13 cellular contexts compared by ENCODE assay signal in the genomic region with DNA sequence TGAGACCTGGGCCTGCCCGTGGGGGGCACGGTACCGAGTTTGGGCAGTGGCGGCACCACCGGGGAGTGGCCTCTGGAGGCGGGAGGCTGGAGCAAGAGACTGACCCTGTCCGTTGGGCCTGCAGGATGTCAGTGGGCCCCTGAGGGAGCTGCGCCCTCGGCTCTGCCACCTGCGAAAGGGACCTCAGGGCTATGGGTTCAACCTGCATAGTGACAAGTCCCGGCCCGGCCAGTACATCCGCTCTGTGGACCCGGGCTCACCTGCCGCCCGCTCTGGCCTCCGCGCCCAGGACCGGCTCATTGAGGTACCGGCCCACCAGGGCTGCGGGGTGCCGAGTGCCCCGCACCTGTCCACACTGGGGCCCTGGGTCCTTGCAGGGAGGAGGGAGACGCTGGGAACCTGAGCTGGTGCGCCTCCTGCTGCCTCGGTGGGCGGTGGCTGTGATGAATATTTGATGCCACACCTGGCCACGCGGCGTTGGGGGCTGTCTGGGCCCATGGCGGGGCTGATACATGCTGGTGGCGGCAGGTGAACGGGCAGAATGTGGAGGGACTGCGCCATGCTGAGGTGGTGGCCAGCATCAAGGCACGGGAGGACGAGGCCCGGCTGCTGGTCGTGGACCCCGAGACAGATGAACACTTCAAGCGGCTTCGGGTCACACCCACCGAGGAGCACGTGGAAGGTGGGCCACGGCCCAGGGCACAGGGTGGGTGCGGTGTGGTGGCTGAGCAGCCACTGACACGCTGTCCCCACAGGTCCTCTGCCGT. TPM values are rescaled to one million over a fixed set of nuclear protein-coding genes. Genes with fewer than 3 reads are reported as not detected.
DNase-seq lines count a peak whose midpoint lies in the region; ATAC-seq, FAIRE-seq and TF ChIP-seq lines count a peak whose summit lies in the region.
"Had no signal": no experiment of that assay in that cellular context is flagged by ENCODE, and none has a peak within 500 bp of the region (broad histone marks: within the 10 kb centered on the region; RNA-seq: fewer than 3 reads in every experiment).

No MANE protein-coding gene starts in this region.

- DNase-seq in breast epithelium (ENCODE audit: low spot score in 2 of 2) (no peak), mammary epithelial cell (no peak), fibroblast of lung (ENCODE audit: low read depth in 2 of 2) (no peak), pancreas (peak in 2 of 6 donors; percentile 29 to 69), urothelium cell line (ENCODE audit: low spot score) (no peak)
- no peak for DNase-seq in stimulated activated naive CD4-positive, alpha-beta T cell treated with Interleukin-2 at 50 U/mL for 16 hours (lab: John Stamatoyannopoulos, UW)
- DNase-seq: activated T-cell treated with anti-CD3 and anti-CD28 coated beads, Interleukin-2, amount 50 U/mL, for 72 hours; central memory CD4-positive, alpha-beta T cell; KBM-7 had no signal

- TF ChIP-seq POLR2A in breast epithelium (IDR thresholded peaks at IDR 0.05) = no peak

- TF ChIP-seq CTCF in breast epithelium (IDR thresholded peaks at IDR 0.05) = no peak
- no peak for TF ChIP-seq CTCF in mammary epithelial cell (conservative IDR thresholded peaks at IDR 0.05 in 1 of 2, IDR thresholded peaks at IDR 0.05 in 1 of 2; ENCODE audit: extremely low read depth in 1 of 2, insufficient read depth in 1 of 2, low read depth in 1 of 2, low read length in 2 of 2)
- TF ChIP-seq CTCF in fibroblast of lung (conservative IDR thresholded peaks at IDR 0.05 in 1 of 2, IDR thresholded peaks at IDR 0.05 in 1 of 2; ENCODE audit: low read depth in 1 of 2, low read length in 2 of 2) = no peak
- no peak for TF ChIP-seq CTCF in pancreas (IDR thresholded peaks at IDR 0.05)

- H3K4me3 ChIP-seq in breast epithelium (peak overlapping the region; percentile 29 to 63 (median 30)), mammary epithelial cell (replicated peaks in 1 of 3; ENCODE audit: insufficient read depth in 1 of 3, low read depth in 2 of 3, low read length in 3 of 3) (no peak overlapping the region), fibroblast of lung (replicated peaks in 1 of 4; ENCODE audit: control extremely low read depth in 1 of 4, insufficient read depth in 1 of 4, low read depth in 3 of 4, low read length in 4 of 4) (peak overlapping the region in 1 of 4 experiments; percentile 40), pancreas (no peak overlapping the region)

- 93% methylated on average over 40 of the region's 47 CpGs for WGBS in mammary epithelial cell (ENCODE audit: low coverage, missing lambda C conversion rate)
- WGBS in pancreas, 2 donors = 85 to 88% methylated on average over 44 to 47 of the region's 47 CpGs

- intact Hi-C loops in breast epithelium (cut with DNase I; ENCODE audit: low total_unique reads) (no loop called here), mammary epithelial cell (cut with micrococcal nuclease) (no loop called here), pancreas (cut with DNase I) (no loop called here)

- peaks cover 35 to 44% of the 10 kb centered on the region in 2 donors for H3K4me1 ChIP-seq in breast epithelium
- H3K4me1 ChIP-seq in mammary epithelial cell (ENCODE audit: insufficient read depth, low read length) = peaks cover 41% of the 10 kb centered on the region
- peaks cover 64% of the 10 kb centered on the region for H3K4me1 ChIP-seq in fibroblast of lung (ENCODE audit: control insufficient read depth, extremely low read depth, insufficient read depth, low read length)
- no peaks in the 10 kb centered on the region for H3K4me1 ChIP-seq in pancreas

- peak overlapping the region; percentile 92 to 93 for H3K27ac ChIP-seq in breast epithelium
- no peak overlapping the region for H3K27ac ChIP-seq in mammary epithelial cell (ENCODE audit: insufficient read depth, low read depth, low read length)
- H3K27ac ChIP-seq in fibroblast of lung (ENCODE audit: insufficient read depth, low read length) = peak overlapping the region; percentile 72
- H3K27ac ChIP-seq in pancreas = peak overlapping the region; percentile 51 to 84 (median 78)

- FAIRE-seq in pancreas (lab: Jason Lieb, UNC) (no peak), urothelium cell line (lab: Jason Lieb, UNC) (peak; percentile 13)
- FAIRE-seq: A204.1, frontal cortex had no signal

- no peaks in the 10 kb centered on the region for H3K9me3 ChIP-seq in breast epithelium
- H3K9me3 ChIP-seq in mammary epithelial cell (replicated peaks; ENCODE audit: insufficient read depth, low read length) = no peaks in the 10 kb centered on the region
- H3K9me3 ChIP-seq in fibroblast of lung (ENCODE audit: control insufficient read depth, insufficient read depth, low read depth, low read length) = no peaks in the 10 kb centered on the region
- H3K9me3 ChIP-seq in pancreas = no peaks in the 10 kb centered on the region

- H2AFZ ChIP-seq in mammary epithelial cell (ENCODE audit: low read depth, low read length) (no peak overlapping the region), fibroblast of lung (ENCODE audit: low read length) (no peak overlapping the region)

- H4K20me1 ChIP-seq in mammary epithelial cell (ENCODE audit: insufficient read depth, low read length) = no peaks in the 10 kb centered on the region
- no peaks in the 10 kb centered on the region for H4K20me1 ChIP-seq in fibroblast of lung (ENCODE audit: control insufficient read depth, extremely low read depth, insufficient read depth, low read length)

- ATAC-seq in pancreas (no peak), GM18498 (IDR thresholded peaks at IDR 0.05; ENCODE audit: unreplicated experiment) (no peak), HG03378 (IDR thresholded peaks at IDR 0.05; ENCODE audit: unreplicated experiment) (no peak)
- ATAC-seq: activated T-cell treated with anti-CD3 and anti-CD28 coated beads, Interleukin-2, amount 50 U/mL, for 72 hours had no signal

- CTCF ChIA-PET in mammary epithelial cell (lab: Charles Lee; ENCODE audit: low non-redundant PET) = no interaction called here

- no TSS peak for BruUV-seq in mammary epithelial cell (replicated peaks; lab: Mats Ljungman, UMichigan)

- in situ Hi-C loops in mammary epithelial cell (cut with MboI; ENCODE audit: low sequenced_read_pairs in 2 of 2) = no loop called here

- no peaks in the 10 kb centered on the region for H3K36me3 ChIP-seq in breast epithelium
- no peaks in the 10 kb centered on the region for H3K36me3 ChIP-seq in mammary epithelial cell (ENCODE audit: insufficient read depth, low read length)
- H3K36me3 ChIP-seq in fibroblast of lung (ENCODE audit: control insufficient read depth, insufficient read depth, low read length) = peaks cover 23% of the 10 kb centered on the region
- H3K36me3 ChIP-seq in pancreas = no peaks in the 10 kb centered on the region

- H3K9ac ChIP-seq in mammary epithelial cell (ENCODE audit: insufficient read depth, low read length) (no peak overlapping the region), fibroblast of lung (ENCODE audit: insufficient read depth, low read length) (peak overlapping the region; percentile 73)

- no peak overlapping the region for H3K4me2 ChIP-seq in mammary epithelial cell (ENCODE audit: insufficient read depth, low read depth, low read length)
- peak overlapping the region; percentile 76 for H3K4me2 ChIP-seq in fibroblast of lung (ENCODE audit: extremely low read depth, insufficient read depth, low read length)

- no peaks in the 10 kb centered on the region for H3K27me3 ChIP-seq in breast epithelium
- H3K27me3 ChIP-seq in mammary epithelial cell (ENCODE audit: insufficient read depth, low read length) = no peaks in the 10 kb centered on the region
- no peaks in the 10 kb centered on the region for H3K27me3 ChIP-seq in fibroblast of lung (ENCODE audit: control insufficient read depth, insufficient read depth, low read length)
- H3K27me3 ChIP-seq in pancreas = no peaks in the 10 kb centered on the region

- H3K79me2 ChIP-seq in mammary epithelial cell (ENCODE audit: insufficient read depth, low read length) = no peaks in the 10 kb centered on the region
- peaks cover 19% of the 10 kb centered on the region for H3K79me2 ChIP-seq in fibroblast of lung (ENCODE audit: control insufficient read depth, insufficient read depth, low read length)

- dilution Hi-C loops in mammary epithelial cell (cut with HindIII; ENCODE audit: low sequenced_read_pairs) = loop anchor here (5.0 to 10.0 kb wide), 8 partner anchors 34 to 468 kb away; partner anchors contain the start of genes CCNF and RNF151

RNA-seq across cellular contexts. Expression of gene NHERF2, which starts 9.7 kb away (rescaled TPM):
- total RNA-seq in breast epithelium (10 to 100 TPM; 31.5 to 58.3 (median 38.9) TPM), mammary epithelial cell (10 to 100 TPM in 1 of 2 donors, 1 to 10 TPM in 1; 8.3 to 19.0 TPM), fibroblast of lung (16.9 and 21.5 TPM in 2 replicates), pancreas (10 to 100 TPM; 14.7 to 28.9 (median 23.0) TPM)
- polyA plus RNA-seq in mammary epithelial cell (9.5 TPM), fibroblast of lung (30.7 and 38.0 TPM in 2 replicates), pancreas (100 to 1,000 TPM in 1 of 2 donors, 10 to 100 TPM in 1; 60.7 to 144 TPM)
- polyA minus RNA-seq in mammary epithelial cell (0.62 TPM), fibroblast of lung (ENCODE audit: low replicate concordance) (15.5 and 29.6 TPM in 2 replicates)
- 79.5 and 84.8 TPM in 2 replicates for polyA plus RNA-seq in fibroblast of lung (2012)

RNA-seq across cellular contexts. Expression of gene NTHL1, which starts 11.3 kb away (rescaled TPM):
- total RNA-seq in breast epithelium = 10 to 100 TPM; 10.6 to 27.9 (median 16.1) TPM
- 10 to 100 TPM; 11.3 to 23.2 TPM for total RNA-seq in mammary epithelial cell
- polyA plus RNA-seq in mammary epithelial cell = 21.3 TPM
- 13.9 TPM for polyA minus RNA-seq in mammary epithelial cell
- total RNA-seq in fibroblast of lung = 34.7 and 44.4 TPM in 2 replicates
- polyA plus RNA-seq in fibroblast of lung = 8.4 and 9.2 TPM in 2 replicates
- polyA plus RNA-seq in fibroblast of lung (2012) = 17.4 and 19.0 TPM in 2 replicates
- 5.2 and 9.7 TPM in 2 replicates for polyA minus RNA-seq in fibroblast of lung (ENCODE audit: low replicate concordance)
- total RNA-seq in pancreas = 10 to 100 TPM in 1 of 6 donors, 1 to 10 TPM in 5; 5.2 to 10.4 (median 8.4) TPM
- polyA plus RNA-seq in pancreas = 10 to 100 TPM; 22.1 to 22.8 TPM

RNA-seq across cellular contexts. Expression of gene TSC2, which starts 11.4 kb away (rescaled TPM):
- total RNA-seq in breast epithelium (10 to 100 TPM; 41.6 to 52.4 (median 48.9) TPM), mammary epithelial cell (10 to 100 TPM; 56.2 to 92.0 TPM), fibroblast of lung (35.7 and 46.6 TPM in 2 replicates), pancreas (10 to 100 TPM; 51.0 to 91.7 (median 77.6) TPM)
- polyA plus RNA-seq in mammary epithelial cell (33.9 TPM), fibroblast of lung (24.5 and 39.6 TPM in 2 replicates), pancreas (100 to 1,000 TPM; 119 to 172 TPM)
- polyA minus RNA-seq in mammary epithelial cell (155 TPM), fibroblast of lung (ENCODE audit: low replicate concordance) (242 and 267 TPM in 2 replicates)
- polyA plus RNA-seq in fibroblast of lung (2012) = 52.2 and 55.8 TPM in 2 replicates

RNA-seq across cellular contexts. Expression of gene NPW, which starts 16.8 kb away (rescaled TPM):
- total RNA-seq in breast epithelium = not detected
- 1 to 10 TPM in 1 of 2 donors, not detected in 1; 1.6 TPM for total RNA-seq in mammary epithelial cell
- 0.18 TPM for polyA plus RNA-seq in mammary epithelial cell
- polyA minus RNA-seq in mammary epithelial cell = not detected
- 0.26 and 0.99 TPM in 2 replicates for total RNA-seq in fibroblast of lung
- polyA plus RNA-seq in fibroblast of lung = 0.06 and 0.20 TPM in 2 replicates
- polyA plus RNA-seq in fibroblast of lung (2012) = 0.58 and 1.3 TPM in 2 replicates
- polyA minus RNA-seq in fibroblast of lung (ENCODE audit: low replicate concordance) = not detected in 2 replicates
- 1 to 10 TPM in 2 of 6 donors, under 1 TPM in 4; 0.43 to 1.9 (median 0.50) TPM for total RNA-seq in pancreas
- 1 to 10 TPM; 1.3 to 2.7 TPM for polyA plus RNA-seq in pancreas
- total RNA-seq: frontal cortex had no signal

RNA-seq across cellular contexts. Expression of gene ZNF598, which starts 26.8 kb away (rescaled TPM):
- total RNA-seq in breast epithelium (10 to 100 TPM; 16.0 to 25.2 (median 22.2) TPM), mammary epithelial cell (100 to 1,000 TPM in 1 of 2 donors, 10 to 100 TPM in 1; 31.8 to 133 TPM), fibroblast of lung (10.8 and 18.8 TPM in 2 replicates), pancreas (10 to 100 TPM; 26.0 to 93.6 (median 42.4) TPM)
- polyA plus RNA-seq in mammary epithelial cell (45.4 TPM), fibroblast of lung (11.6 and 18.7 TPM in 2 replicates), pancreas (10 to 100 TPM; 71.0 to 73.5 TPM)
- polyA minus RNA-seq in mammary epithelial cell (13.2 TPM), fibroblast of lung (ENCODE audit: low replicate concordance) (14.7 and 15.9 TPM in 2 replicates)
- polyA plus RNA-seq in fibroblast of lung (2012) = 19.6 and 29.9 TPM in 2 replicates

Comparison
In these comparisons a context has a peak if more than half of its experiments do, and no peak if none do; other contexts are left out.
1. H3K4me3 ChIP-seq: peak in breast epithelium (3 of 3); none in mammary epithelial cell (0 of 3) and pancreas (0 of 4).